Comparison of ENCODE assay signal across 9 cellular contexts in genomic region chr13:25249001-25249543, GRCh38. TPM values are rescaled to one million over a fixed set of nuclear protein-coding genes. Genes with fewer than 3 reads are reported as not detected.
DNase-seq lines count a peak whose midpoint lies in the region; ATAC-seq and TF ChIP-seq lines count a peak whose summit lies in the region.
"Had no signal": no experiment of that assay in that cellular context is flagged by ENCODE, and none has a peak within 500 bp of the region (broad histone marks: within the 10 kb centered on the region; RNA-seq: fewer than 3 reads in every experiment).

No MANE protein-coding gene starts in this region.

- in situ Hi-C loops in GM13976 (cut with MboI; ENCODE audit: low sequenced_read_pairs, unreplicated experiment): no loop called here

- H3K27ac Mint-ChIP-seq in memory B cell: peak overlapping the region; percentile 67
- no peak overlapping the region for H3K27ac Mint-ChIP-seq in endothelial cell (ENCODE audit: unreplicated experiment)

- H3K4me1 Mint-ChIP-seq in memory B cell (peaks cover 9% of the 10 kb centered on the region), endothelial cell (ENCODE audit: unreplicated experiment) (no peaks in the 10 kb centered on the region)
- H3K4me1 Mint-ChIP-seq: central memory CD8-positive, alpha-beta T cell had no signal

- H3K27me3 Mint-ChIP-seq in memory B cell: no peaks in the 10 kb centered on the region
- H3K27me3 Mint-ChIP-seq in endothelial cell (ENCODE audit: unreplicated experiment): no peaks in the 10 kb centered on the region
- H3K27me3 Mint-ChIP-seq: central memory CD8-positive, alpha-beta T cell had no signal

- no peaks in the 10 kb centered on the region for H3K9me3 Mint-ChIP-seq in memory B cell
- H3K9me3 Mint-ChIP-seq in endothelial cell (ENCODE audit: unreplicated experiment): no peaks in the 10 kb centered on the region
- H3K9me3 Mint-ChIP-seq: central memory CD8-positive, alpha-beta T cell had no signal

- ATAC-seq in memory B cell (ENCODE audit: low read depth): peak; percentile 62
- no peak for ATAC-seq in HG03045 (IDR thresholded peaks at IDR 0.05; ENCODE audit: unreplicated experiment)

- H3K4me3 Mint-ChIP-seq in memory B cell (no peak overlapping the region), endothelial cell (ENCODE audit: unreplicated experiment) (no peak overlapping the region)
- H3K4me3 Mint-ChIP-seq: central memory CD8-positive, alpha-beta T cell had no signal

- TF ChIP-seq CTCF in GM13976 (IDR thresholded peaks at IDR 0.05; ENCODE audit: borderline replicate concordance, control extremely low read depth, extremely low read depth, insufficient read depth, missing control alignments) (peak; percentile 50), endothelial cell (IDR thresholded peaks at IDR 0.05; ENCODE audit: unreplicated experiment) (no peak)

- H3K36me3 Mint-ChIP-seq in memory B cell (peaks cover 20% of the 10 kb centered on the region), endothelial cell (ENCODE audit: low read depth, unreplicated experiment) (peaks cover 14% of the 10 kb centered on the region)

- DNase-seq in A172 (ENCODE audit: low spot score) (peak; percentile 21), GM13976 (ENCODE audit: low spot score) (peak; percentile 40), HuH-7 (ENCODE audit: low spot score) (peak; percentile 6), amniotic epithelial cell (ENCODE audit: low read depth) (peak; percentile 89), memory B cell (ENCODE audit: low spot score in 2 of 2) (no peak), NCI-H1694 (lab: John Stamatoyannopoulos, UW) (no peak), endothelial cell (ENCODE audit: low spot score) (no peak)

RNA-seq across cellular contexts. Expression of gene MTMR6, which starts 38.2 kb away (rescaled TPM):
- 31.6 and 31.7 TPM in 2 replicates for total RNA-seq in A172 (2014; rRNA removed; shearing (Covaris generic))
- 21.2 TPM for total RNA-seq in endothelial cell (ENCODE audit: unreplicated experiment)

RNA-seq across cellular contexts. Expression of gene NUP58, which starts 52.4 kb away (rescaled TPM):
- 94.9 and 102 TPM in 2 replicates for total RNA-seq in A172 (2014; rRNA removed; shearing (Covaris generic))
- total RNA-seq in endothelial cell (ENCODE audit: unreplicated experiment): 49.9 TPM

Comparison
In these comparisons a context has a peak if more than half of its experiments do, and no peak if none do; other contexts are left out.
1. DNase-seq: peak in A172 (single experiment), GM13976 (single experiment), HuH-7 (single experiment) and amniotic epithelial cell (single experiment); none in memory B cell (0 of 2), NCI-H1694 (single experiment) and endothelial cell (single experiment).